30 cellular contexts compared by ENCODE assay signal in genomic region chr20:48567145-48567544, GRCh38.
"Had no signal": no experiment of that assay in that cellular context is flagged by ENCODE, and none has a peak within 500 bp of the region (broad histone marks: within the 10 kb centered on the region; RNA-seq: fewer than 3 reads in every experiment).

No MANE protein-coding gene starts in this region.

- H3K9me3 ChIP-seq: esophagus muscularis mucosa, heart right ventricle, left lung, mucosa of descending colon, neutrophil, prostate gland, right atrium auricular region, sigmoid colon, thoracic aorta, upper lobe of left lung had no signal

- H3K9me3 Mint-ChIP-seq: natural killer cell treated with Interleukin-12 subunit alpha and Interleukin-12 subunit beta and Interleukin-15 and Interleukin-18, amount 100 ng/mL, for 72 hours; stimulated activated naive CD8-positive, alpha-beta T cell treated with anti-CD3 and anti-CD28 coated beads, Interleukin-15, Interleukin-2, amounts not matched to agents 100 ng/mL and 50 ng/mL, for 24 hours had no signal

- H3K4me1 ChIP-seq: esophagus muscularis mucosa, foreskin keratinocyte, heart right ventricle, left lung, prostate gland, sigmoid colon, upper lobe of left lung had no signal

- H3K27me3 ChIP-seq: foreskin keratinocyte, right atrium auricular region, sigmoid colon, upper lobe of left lung had no signal

- H3K9ac ChIP-seq: parathyroid adenoma had no signal

- H3K36me3 Mint-ChIP-seq: mesothelial cell of epicardium; naive B cell; natural killer cell treated with Interleukin-12 subunit alpha and Interleukin-12 subunit beta and Interleukin-15 and Interleukin-18, amount 100 ng/mL, for 72 hours; stimulated activated memory B cell treated with anti-CD40 and anti-IgM and Interleukin-4, amounts not matched to agents 10 μg/mL and 1 μg/mL and 100 μg/mL, for 72 hours had no signal

- H3K4me3 Mint-ChIP-seq: mesothelial cell of epicardium; naive B cell; natural killer cell treated with Interleukin-12 subunit alpha and Interleukin-12 subunit beta and Interleukin-15 and Interleukin-18, amount 100 ng/mL, for 72 hours; neural crest cell; stimulated activated memory B cell treated with anti-CD40 and anti-IgM and Interleukin-4, amounts not matched to agents 10 μg/mL and 1 μg/mL and 100 μg/mL, for 72 hours; stimulated activated naive CD8-positive, alpha-beta T cell treated with anti-CD3 and anti-CD28 coated beads, Interleukin-15, Interleukin-2, amounts not matched to agents 100 ng/mL and 50 ng/mL, for 24 hours had no signal

- H3K27ac Mint-ChIP-seq: mesothelial cell of epicardium; naive B cell; natural killer cell treated with Interleukin-12 subunit alpha and Interleukin-12 subunit beta and Interleukin-15 and Interleukin-18, amount 100 ng/mL, for 72 hours; stimulated activated memory B cell treated with anti-CD40 and anti-IgM and Interleukin-4, amounts not matched to agents 10 μg/mL and 1 μg/mL and 100 μg/mL, for 72 hours; stimulated activated naive CD8-positive, alpha-beta T cell treated with anti-CD3 and anti-CD28 coated beads, Interleukin-15, Interleukin-2, amounts not matched to agents 100 ng/mL and 50 ng/mL, for 24 hours had no signal

- H3K79me2 ChIP-seq: parathyroid adenoma had no signal

- H3K4me1 Mint-ChIP-seq: neural crest cell; stimulated activated memory B cell treated with anti-CD40 and anti-IgM and Interleukin-4, amounts not matched to agents 10 μg/mL and 1 μg/mL and 100 μg/mL, for 72 hours had no signal

- FAIRE-seq: endothelial cell of umbilical vein, islet of Langerhans, urothelium cell line had no signal

- H3K4me3 ChIP-seq: coronary artery, esophagus muscularis mucosa, heart right ventricle, left lung, mucosa of descending colon, prostate gland, right atrium auricular region, sigmoid colon, thoracic aorta, tibial nerve, upper lobe of left lung had no signal

- H2AFZ ChIP-seq: parathyroid adenoma had no signal

- ATAC-seq: foreskin keratinocyte; heart right ventricle; left cardiac atrium; left lung; mucosa of descending colon; natural killer cell treated with Interleukin-12 subunit alpha and Interleukin-12 subunit beta and Interleukin-15 and Interleukin-18, amount 100 ng/mL, for 72 hours; stimulated activated memory B cell treated with anti-CD40 and anti-IgM and Interleukin-4, amounts not matched to agents 10 μg/mL and 1 μg/mL and 100 μg/mL, for 72 hours had no signal

- H3K27ac ChIP-seq: coronary artery, esophagus muscularis mucosa, foreskin keratinocyte, heart right ventricle, left lung, neutrophil, parathyroid adenoma, prostate gland, right atrium auricular region, sigmoid colon, thoracic aorta, tibial nerve, upper lobe of left lung had no signal

- DNase-seq: dermis blood vessel endothelial cell; effector memory CD4-positive, alpha-beta T cell; foreskin keratinocyte; glutamatergic neuron; heart right ventricle; hippocampal formation; left cardiac atrium; left lung; mesenchymal stem cell; mucosa of descending colon; naive B cell; sigmoid colon; stimulated activated CD4-positive, alpha-beta T cell treated with anti-CD3 and anti-CD28 coated beads, Interleukin-4, amount 100 ng/mL, for 4 hours; upper lobe of left lung had no signal

- H3K36me3 ChIP-seq: esophagus muscularis mucosa, heart right ventricle, left lung, neutrophil, prostate gland, right atrium auricular region, sigmoid colon, thoracic aorta, tibial nerve, upper lobe of left lung had no signal
